8 cellular contexts compared by ENCODE assay signal in the genomic region with DNA sequence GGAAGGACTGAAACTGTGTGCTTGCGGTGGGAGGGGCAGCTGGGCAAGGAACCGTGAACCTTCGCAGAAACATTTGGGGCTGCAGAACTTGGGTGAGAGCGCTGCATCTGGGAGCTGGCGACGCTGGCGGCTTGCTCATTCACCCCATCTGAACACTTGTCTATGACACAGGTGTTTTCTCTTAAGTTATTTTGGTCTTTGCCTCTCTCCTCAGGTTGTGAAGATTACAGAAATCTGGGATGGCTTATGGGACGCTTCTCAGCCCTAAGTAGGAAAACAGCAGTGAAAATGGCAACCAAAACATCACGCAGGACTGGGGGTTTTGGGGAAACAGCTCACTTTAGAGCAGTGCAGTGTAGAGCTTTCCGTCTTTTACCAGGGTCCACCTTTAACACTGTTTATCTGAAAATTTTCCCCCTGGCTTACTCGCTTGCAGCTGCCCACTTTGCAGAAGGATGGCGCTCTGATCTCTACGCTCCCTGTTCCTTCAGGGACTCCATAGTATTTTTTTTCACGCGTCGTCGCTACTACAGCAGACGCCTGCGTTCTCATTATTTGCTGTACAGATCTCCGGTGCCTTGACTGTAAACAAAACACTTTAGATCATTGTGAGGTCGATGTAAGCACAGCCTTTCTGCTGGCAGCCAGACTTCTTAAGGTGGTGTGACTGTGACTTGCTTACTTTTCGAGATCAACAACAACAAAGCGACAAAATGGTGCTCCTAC. TPM values are rescaled to one million over a fixed set of nuclear protein-coding genes. Genes with fewer than 3 reads are reported as not detected.
DNase-seq lines count a peak whose midpoint lies in the region; ATAC-seq, FAIRE-seq and TF ChIP-seq lines count a peak whose summit lies in the region.

No MANE protein-coding gene starts in this region.

- H3K4me3 ChIP-seq in A549: peak overlapping the region; percentile 43
- H3K4me3 ChIP-seq in LNCaP clone FGC (ENCODE audit: low read depth, low read length): peak overlapping the region; percentile 41
- H3K4me3 ChIP-seq in WERI-Rb-1 (ENCODE audit: low read depth, low read length): peak overlapping the region; percentile 36
- H3K4me3 ChIP-seq in mucosa of stomach (ENCODE audit: low read length): peak overlapping the region; percentile 6
- H3K4me3 ChIP-seq in urinary bladder (ENCODE audit: low read depth, low read length): peak overlapping the region; percentile 30

- H3K9ac ChIP-seq in mucosa of stomach (ENCODE audit: low read length): peak overlapping the region; percentile 72

- peak overlapping the region; percentile 93 for H3K4me2 ChIP-seq in A549

- 4% methylated on average over 23 of the region's 23 CpGs for WGBS in A549 (ENCODE audit: missing lambda C conversion rate)
- WGBS in urinary bladder: 11% methylated on average over 23 of the region's 23 CpGs

- H3K27me3 ChIP-seq in WERI-Rb-1 (ENCODE audit: insufficient read depth, low read depth, severe bottlenecking) (no peaks in the 10 kb centered on the region), mucosa of stomach (ENCODE audit: control insufficient read depth, insufficient read depth, low read length) (no peaks in the 10 kb centered on the region)

- no peak for TF ChIP-seq POLR2A in A549 (IDR thresholded peaks at IDR 0.05; ENCODE audit: low read length)

- TF ChIP-seq EP300 in A549 (IDR thresholded peaks at IDR 0.05): no peak

- POLR2A ChIA-PET in A549 (lab: Yijun Ruan, JAX): interaction anchor here (0.6 to 1.4 kb wide), 4 partner anchors 11 to 357 kb away, joined by 3 to 9 read pairs (median 3); partner anchors contain the start of gene BORCS5

- peaks cover 27% of the 10 kb centered on the region for H3K4me1 ChIP-seq in A549
- peaks cover 28% of the 10 kb centered on the region for H3K4me1 ChIP-seq in mucosa of stomach (ENCODE audit: control insufficient read depth, insufficient read depth, low read length)
- no peaks in the 10 kb centered on the region for H3K4me1 ChIP-seq in urinary bladder (ENCODE audit: insufficient read depth)

- TF ChIP-seq CTCF in A549 (IDR thresholded peaks at IDR 0.05): peak; percentile 57
- TF ChIP-seq CTCF in LNCaP clone FGC (IDR thresholded peaks at IDR 0.05; ENCODE audit: control insufficient read depth, extremely low read depth, insufficient read depth): no peak
- TF ChIP-seq CTCF in WERI-Rb-1 (IDR thresholded peaks at IDR 0.05; ENCODE audit: low read depth, low read length): peak; percentile 40; the same call in 1 of the 2 replicates

- peak in 1 of 2 experiments; percentile 22; a peak in 1 of 5 replicates for TF ChIP-seq RAD21 in A549 (conservative IDR thresholded peaks at IDR 0.05 in 1 of 2, IDR thresholded peaks at IDR 0.05 in 1 of 2)

- DNase-seq in A549 (ENCODE audit: low read depth in 1 of 2, low spot score in 1 of 2) (peak in 1 of 2 experiments; percentile 68), LNCaP clone FGC (ENCODE audit: low read depth) (no peak), WERI-Rb-1 (peak; percentile 48), NCI-H1048 (lab: John Stamatoyannopoulos, UW) (no peak)
- peak; percentile 45 for DNase-seq in effector CD4-positive, alpha-beta T cell

- H3K9me3 ChIP-seq in A549 (no peaks in the 10 kb centered on the region), WERI-Rb-1 (ENCODE audit: severe bottlenecking) (no peaks in the 10 kb centered on the region), mucosa of stomach (ENCODE audit: control insufficient read depth, low read length) (no peaks in the 10 kb centered on the region)

- no peak for FAIRE-seq in A549 (lab: Jason Lieb, UNC)

- CTCF ChIA-PET in A549 (lab: Yijun Ruan, JAX): interaction anchor here (0.8 to 3.5 kb wide), 5 partner anchors 11 to 681 kb away, joined by 3 to 18 read pairs (median 3); no protein-coding TSS in a partner anchor

- peak overlapping the region; percentile 64 to 77 for H3K27ac ChIP-seq in A549
- peak overlapping the region; percentile 100 for H3K27ac ChIP-seq in WERI-Rb-1
- peak overlapping the region; percentile 67 for H3K27ac ChIP-seq in urinary bladder (ENCODE audit: low read depth)

- ATAC-seq in A549 (peak; percentile 3 to 11; a peak in 3 of 6 replicates), GM18498 (IDR thresholded peaks at IDR 0.05; ENCODE audit: unreplicated experiment) (peak; percentile 30)

- H3K36me3 ChIP-seq in WERI-Rb-1 (peaks cover 15% of the 10 kb centered on the region), mucosa of stomach (ENCODE audit: control insufficient read depth, insufficient read depth, low read length) (no peaks in the 10 kb centered on the region), urinary bladder (ENCODE audit: insufficient read depth) (no peaks in the 10 kb centered on the region)

TF ChIP-seq in A549, 52 proteins besides CTCF, POLR2A, EP300 and RAD21:
- TF ChIP-seq ZC3H11A (IDR thresholded peaks at IDR 0.05) (no peak), MAX (IDR thresholded peaks at IDR 0.05) (peak; percentile 42)

RNA-seq across cellular contexts. Expression of gene CDKN1B, which starts 2.7 kb away (rescaled TPM):
- polyA plus RNA-seq in A549 (2011; rRNA removed) (20.4 and 26.8 TPM in 2 replicates), A549 (2017; fragmentation: RNase III; extraction: RNeasy Plus Mini Kit Qiagen cat#74134 plus additional on column Dnase treatment) (18.0 to 20.5 TPM (median 20.3 TPM) in 3 replicates), urinary bladder (52.1 TPM)
- polyA plus RNA-seq in A549 (2012; cell fraction: cytosol; rRNA removed): 8.1 and 9.7 TPM in 2 replicates
- 7.2 and 7.8 TPM in 2 replicates for polyA plus RNA-seq in A549 (2012; cell fraction: nucleus; rRNA removed)
- 7.8 and 11.8 TPM in 2 replicates for polyA minus RNA-seq in A549 (2011; rRNA and poly(A)+ RNA removed)
- 73.6 TPM for total RNA-seq in urinary bladder

RNA-seq across cellular contexts. Expression of gene GPR19, which starts 18.5 kb away (rescaled TPM):
- polyA plus RNA-seq in A549 (2011; rRNA removed) (2.6 and 2.7 TPM in 2 replicates), A549 (2017; fragmentation: RNase III; extraction: RNeasy Plus Mini Kit Qiagen cat#74134 plus additional on column Dnase treatment) (1.8 to 2.6 TPM (median 1.9 TPM) in 3 replicates), urinary bladder (0.13 TPM)
- polyA plus RNA-seq in A549 (2012; cell fraction: cytosol; rRNA removed): 1.5 and 2.2 TPM in 2 replicates
- 2.6 and 2.8 TPM in 2 replicates for polyA plus RNA-seq in A549 (2012; cell fraction: nucleus; rRNA removed)
- polyA minus RNA-seq in A549 (2011; rRNA and poly(A)+ RNA removed): 2.3 and 3.7 TPM in 2 replicates
- 1.1 TPM for total RNA-seq in urinary bladder

Comparison
In these comparisons a context has a peak if more than half of its experiments do, and no peak if none do; other contexts are left out.
1. DNase-seq: peak in WERI-Rb-1 (single experiment) and effector CD4-positive, alpha-beta T cell (single experiment); none in LNCaP clone FGC (single experiment) and NCI-H1048 (single experiment).
2. Peak in every context shown above with its lines, with median percentiles within 50 percentile points of each other: H3K27ac ChIP-seq and H3K4me3 ChIP-seq.